In the genomic region with DNA sequence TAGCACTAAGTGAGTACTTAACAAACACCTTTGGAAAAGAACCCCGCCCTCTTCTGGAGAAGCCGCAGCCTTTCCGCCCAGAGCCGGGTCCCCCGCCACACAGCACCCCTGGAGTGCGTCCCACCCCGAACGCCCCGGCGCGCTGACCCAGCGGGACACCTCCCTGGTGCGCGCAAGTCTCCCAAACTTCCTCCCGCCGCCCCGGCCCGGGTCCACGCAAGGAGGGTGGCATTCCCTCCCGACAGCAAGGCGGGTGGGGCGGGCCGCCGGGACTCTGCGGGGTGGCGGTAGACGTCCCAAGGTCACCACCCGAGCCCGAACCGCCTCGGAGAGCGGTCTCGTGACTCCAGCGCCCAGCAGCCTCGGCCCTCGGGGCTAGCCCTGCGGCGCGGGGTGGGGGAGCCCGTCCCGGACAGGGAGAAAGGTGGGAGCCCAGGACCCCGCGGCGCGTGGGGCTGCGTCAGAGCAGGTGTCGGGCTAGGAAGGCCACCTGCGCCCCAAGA, we compare ENCODE assay signal across 1 cellular context.
TF ChIP-seq lines count a peak whose summit lies in the region.

No MANE protein-coding gene starts in this region.

TF ChIP-seq in SK-N-SH treated with all-trans-retinoic acid at 6 μM for 48 hours, 23 proteins besides CTCF, POLR2A, EP300 and RAD21 (continued from another document):
- TF ChIP-seq, protein P1, sequence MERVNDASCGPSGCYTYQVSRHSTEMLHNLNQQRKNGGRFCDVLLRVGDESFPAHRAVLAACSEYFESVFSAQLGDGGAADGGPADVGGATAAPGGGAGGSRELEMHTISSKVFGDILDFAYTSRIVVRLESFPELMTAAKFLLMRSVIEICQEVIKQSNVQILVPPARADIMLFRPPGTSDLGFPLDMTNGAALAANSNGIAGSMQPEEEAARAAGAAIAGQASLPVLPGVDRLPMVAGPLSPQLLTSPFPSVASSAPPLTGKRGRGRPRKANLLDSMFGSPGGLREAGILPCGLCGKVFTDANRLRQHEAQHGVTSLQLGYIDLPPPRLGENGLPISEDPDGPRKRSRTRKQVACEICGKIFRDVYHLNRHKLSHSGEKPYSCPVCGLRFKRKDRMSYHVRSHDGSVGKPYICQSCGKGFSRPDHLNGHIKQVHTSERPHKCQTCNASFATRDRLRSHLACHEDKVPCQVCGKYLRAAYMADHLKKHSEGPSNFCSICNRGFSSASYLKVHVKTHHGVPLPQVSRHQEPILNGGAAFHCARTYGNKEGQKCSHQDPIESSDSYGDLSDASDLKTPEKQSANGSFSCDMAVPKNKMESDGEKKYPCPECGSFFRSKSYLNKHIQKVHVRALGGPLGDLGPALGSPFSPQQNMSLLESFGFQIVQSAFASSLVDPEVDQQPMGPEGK (CRISPR knock-in tag; IDR thresholded peaks at IDR 0.05; ENCODE audit: borderline replicate concordance) = no peak
- TF ChIP-seq PPARA (CRISPR knock-in tag; IDR thresholded peaks at IDR 0.05; ENCODE audit: borderline replicate concordance) = no peak
- TF ChIP-seq CSRNP3 (CRISPR knock-in tag; IDR thresholded peaks at IDR 0.05) = no peak
- no peak for TF ChIP-seq TOX (CRISPR knock-in tag; IDR thresholded peaks at IDR 0.05; ENCODE audit: borderline replicate concordance)
